In the genomic region with DNA sequence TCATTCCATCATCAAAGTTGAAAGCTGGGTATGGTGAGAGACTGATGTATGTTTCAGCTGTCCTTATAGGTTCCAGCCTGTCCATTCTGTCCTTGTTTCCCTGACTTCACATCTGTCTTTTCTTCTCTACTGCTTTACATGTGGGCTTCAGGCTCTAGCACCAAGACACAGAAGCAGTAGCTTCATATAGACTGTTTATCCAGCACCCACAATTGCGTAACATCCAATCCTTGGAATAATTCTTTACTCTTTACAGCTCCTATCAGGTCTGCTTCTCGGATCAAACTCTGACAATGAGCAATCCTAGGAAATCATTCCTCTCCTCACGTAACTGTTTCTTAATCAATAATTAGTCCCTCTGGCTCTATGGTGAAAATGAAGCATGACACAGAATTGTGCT, we compare ENCODE assay signal across 7 cellular contexts.
"Had no signal": no experiment of that assay in that cellular context is flagged by ENCODE, and none has a peak within 500 bp of the region (broad histone marks: within the 10 kb centered on the region; RNA-seq: fewer than 3 reads in every experiment).

No MANE protein-coding gene starts in this region.

- H3K4me2 ChIP-seq: KMS-11 had no signal

- H3K36me3 Mint-ChIP-seq: IgD-negative memory B cell had no signal

- H3K27me3 Mint-ChIP-seq: IgD-negative memory B cell had no signal

- H3K9ac ChIP-seq: KMS-11 had no signal

- H3K27ac ChIP-seq: HL-60, KMS-11 had no signal

- DNase-seq: KBM-7, KG1 had no signal

- H3K4me3 Mint-ChIP-seq: IgD-negative memory B cell had no signal

- FAIRE-seq: HTR-8/SVneo, K562 had no signal

- H3K4me3 ChIP-seq: K562 had no signal

- H3K4me1 Mint-ChIP-seq: IgD-negative memory B cell had no signal

- ATAC-seq: K562 had no signal
